ENCODE assay signal across 1 cellular context in the genomic region with DNA sequence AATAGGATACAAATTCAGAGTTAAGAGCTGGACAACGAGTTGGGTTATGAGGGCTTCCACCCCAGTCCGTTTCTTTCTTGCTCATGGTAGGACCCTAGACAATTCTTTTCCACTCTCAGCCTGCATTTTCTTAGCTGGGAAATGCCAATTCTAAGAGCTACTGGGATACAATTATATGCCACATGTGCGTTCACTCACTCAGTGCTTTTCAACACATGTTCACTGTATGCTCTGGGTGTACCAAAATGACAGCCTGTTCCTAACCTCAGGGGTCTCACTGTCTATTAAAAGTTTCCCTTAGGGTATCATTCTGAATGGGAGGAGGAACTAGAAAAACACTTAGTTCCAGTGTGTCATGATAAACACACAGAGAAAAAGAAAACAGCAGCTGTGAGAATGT.
TF ChIP-seq lines count a peak whose summit lies in the region.

No MANE protein-coding gene starts in this region.

TF ChIP-seq in HepG2, 621 proteins besides CTCF, POLR2A, EP300 and RAD21:
- TF ChIP-seq, protein P1, sequence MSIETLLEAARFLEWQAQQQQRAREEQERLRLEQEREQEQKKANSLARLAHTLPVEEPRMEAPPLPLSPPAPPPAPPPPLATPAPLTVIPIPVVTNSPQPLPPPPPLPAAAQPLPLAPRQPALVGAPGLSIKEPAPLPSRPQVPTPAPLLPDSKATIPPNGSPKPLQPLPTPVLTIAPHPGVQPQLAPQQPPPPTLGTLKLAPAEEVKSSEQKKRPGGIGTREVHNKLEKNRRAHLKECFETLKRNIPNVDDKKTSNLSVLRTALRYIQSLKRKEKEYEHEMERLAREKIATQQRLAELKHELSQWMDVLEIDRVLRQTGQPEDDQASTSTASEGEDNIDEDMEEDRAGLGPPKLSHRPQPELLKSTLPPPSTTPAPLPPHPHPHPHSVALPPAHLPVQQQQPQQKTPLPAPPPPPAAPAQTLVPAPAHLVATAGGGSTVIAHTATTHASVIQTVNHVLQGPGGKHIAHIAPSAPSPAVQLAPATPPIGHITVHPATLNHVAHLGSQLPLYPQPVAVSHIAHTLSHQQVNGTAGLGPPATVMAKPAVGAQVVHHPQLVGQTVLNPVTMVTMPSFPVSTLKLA (IDR thresholded peaks at IDR 0.05) = peak; percentile 98
- TF ChIP-seq ZSCAN25 (CRISPR knock-in tag; IDR thresholded peaks at IDR 0.05) = no peak
TF ChIP-seq in HepG2: peak in this region for 1.
